ENCODE assay signal across 24 cellular contexts in genomic region chr10:101905241-101905640, GRCh38.
"Had no signal": no experiment of that assay in that cellular context is flagged by ENCODE, and none has a peak within 500 bp of the region (broad histone marks: within the 10 kb centered on the region; RNA-seq: fewer than 3 reads in every experiment).

No MANE protein-coding gene starts in this region.

- DNase-seq: activated CD4-positive, alpha-beta memory T cell treated with anti-CD3 and anti-CD28 coated beads, Interleukin-2, amount 10 ng/mL, durations not matched to agents 7 days and 5 days; activated CD4-positive, alpha-beta T cell treated with anti-CD3 and anti-CD28 coated beads, Interleukin-2, amount 50 U/mL, for 1 hour; activated CD4-positive, CD25-positive, alpha-beta regulatory T cell; activated gamma-delta T cell treated with Interleukin-2 at 50 U/mL for 16 hours; activated naive CD4-positive, alpha-beta T cell treated with anti-CD3 and anti-CD28 coated beads, Interleukin-2, amount 10 ng/mL, durations not matched to agents 7 days and 5 days; activated naive CD8-positive, alpha-beta T cell treated with anti-CD3 and anti-CD28 coated beads for 36 hours; activated T-cell treated with anti-CD3 and anti-CD28 coated beads, Interleukin-2, amount 50 U/mL, for 72 hours; anterior cingulate cortex; central memory CD4-positive, alpha-beta T cell; MM.1S; NCI-H1105; NCI-H1436; NCI-H1694 treated with DMSO at 0.1 percent for 48 hours; NCI-H2029 treated with DMSO at 0.1 percent for 48 hours; NCI-H345; NCI-H510A; NCI-H526 treated with DMSO at 0.1 percent for 48 hours; NCI-H82; T-cell; T-helper 2 cell; T1000 had no signal

- H3K36me3 Mint-ChIP-seq: activated naive CD8-positive, alpha-beta T cell treated with anti-CD3 and anti-CD28 coated beads for 36 hours had no signal

- H3K27me3 Mint-ChIP-seq: activated CD4-positive, alpha-beta memory T cell treated with anti-CD3 and anti-CD28 coated beads, Interleukin-2, amount 10 ng/mL, durations not matched to agents 7 days and 5 days; activated naive CD4-positive, alpha-beta T cell treated with anti-CD3 and anti-CD28 coated beads, Interleukin-2, amount 10 ng/mL, durations not matched to agents 7 days and 5 days; activated naive CD8-positive, alpha-beta T cell treated with anti-CD3 and anti-CD28 coated beads for 36 hours; T-cell had no signal

- ATAC-seq: activated T-cell treated with anti-CD3 and anti-CD28 coated beads, Interleukin-2, amount 50 U/mL, for 72 hours; T-cell had no signal

- H3K9me3 Mint-ChIP-seq: activated CD4-positive, alpha-beta memory T cell treated with anti-CD3 and anti-CD28 coated beads, Interleukin-2, amount 10 ng/mL, durations not matched to agents 7 days and 5 days; activated naive CD4-positive, alpha-beta T cell treated with anti-CD3 and anti-CD28 coated beads, Interleukin-2, amount 10 ng/mL, durations not matched to agents 7 days and 5 days; activated naive CD8-positive, alpha-beta T cell treated with anti-CD3 and anti-CD28 coated beads for 36 hours; activated T-cell treated with anti-CD3 and anti-CD28 coated beads, Interleukin-2, amount 50 U/mL, for 72 hours; activated T-helper 2 cell treated with anti-CD3 and anti-CD28 coated beads, Interferon-gamma antibody, Interleukin-2, Interleukin-4, amounts not matched to agents 10 μg/mL and 5 μg/mL and 100 μg/mL, durations not matched to agents 14 hours and 24 hours and 36 hours; T-cell had no signal

- H3K27ac ChIP-seq: SK-N-MC had no signal

- H3K4me3 ChIP-seq: SK-N-MC had no signal

- H3K4me3 Mint-ChIP-seq: activated CD4-positive, alpha-beta memory T cell treated with anti-CD3 and anti-CD28 coated beads, Interleukin-2, amount 10 ng/mL, durations not matched to agents 7 days and 5 days; activated naive CD4-positive, alpha-beta T cell treated with anti-CD3 and anti-CD28 coated beads, Interleukin-2, amount 10 ng/mL, durations not matched to agents 7 days and 5 days; activated naive CD8-positive, alpha-beta T cell treated with anti-CD3 and anti-CD28 coated beads for 36 hours; activated T-cell treated with anti-CD3 and anti-CD28 coated beads, Interleukin-2, amount 50 U/mL, for 72 hours; T-cell had no signal

- H3K27ac Mint-ChIP-seq: activated CD4-positive, alpha-beta memory T cell treated with anti-CD3 and anti-CD28 coated beads, Interleukin-2, amount 10 ng/mL, durations not matched to agents 7 days and 5 days; activated naive CD4-positive, alpha-beta T cell treated with anti-CD3 and anti-CD28 coated beads, Interleukin-2, amount 10 ng/mL, durations not matched to agents 7 days and 5 days; activated naive CD8-positive, alpha-beta T cell treated with anti-CD3 and anti-CD28 coated beads for 36 hours; activated T-cell treated with anti-CD3 and anti-CD28 coated beads, Interleukin-2, amount 50 U/mL, for 72 hours; activated T-helper 2 cell treated with anti-CD3 and anti-CD28 coated beads, Interferon-gamma antibody, Interleukin-2, Interleukin-4, amounts not matched to agents 10 μg/mL and 5 μg/mL and 100 μg/mL, durations not matched to agents 14 hours and 24 hours and 36 hours; T-cell had no signal

- FAIRE-seq: TTC549 had no signal
